Comparison of ENCODE assay signal across 8 cellular contexts in genomic region chr6:32947552-32948465, GRCh38. TPM values are rescaled to one million over a fixed set of nuclear protein-coding genes. Genes with fewer than 3 reads are reported as not detected.
DNase-seq lines count a peak whose midpoint lies in the region; ATAC-seq and TF ChIP-seq lines count a peak whose summit lies in the region.

No MANE protein-coding gene starts in this region.

- peak; percentile 42 for TF ChIP-seq CTCF in fibroblast of villous mesenchyme (IDR thresholded peaks at IDR 0.05; ENCODE audit: insufficient read depth, low read depth, low read length)

- H3K4me3 ChIP-seq in fibroblast of villous mesenchyme (ENCODE audit: low read depth, low read length) = no peak overlapping the region

- DNase-seq in SHP77 (lab: John Stamatoyannopoulos, UW) (peak; percentile 25 to 36), SHP77 treated with DMSO at 0.1 percent for 48 hours (lab: John Stamatoyannopoulos, UW) (no peak), LHCN-M2 (ENCODE audit: low read depth) (peak; percentile 31), fibroblast of villous mesenchyme (ENCODE audit: low read depth) (peak; percentile 36)
- peak; percentile 19 for DNase-seq in activated CD4-positive, alpha-beta T cell treated with anti-CD3 and anti-CD28 coated beads for 1 hour
- peak in 4 of 6 experiments; percentile 19 to 44 (median 26) for DNase-seq in stimulated activated naive CD4-positive, alpha-beta T cell (lab: John Stamatoyannopoulos, UW)

- ATAC-seq in GM18909 (IDR thresholded peaks at IDR 0.05; ENCODE audit: poor library complexity, unreplicated experiment) (no peak), GM21786 (IDR thresholded peaks at IDR 0.05; ENCODE audit: unreplicated experiment) (no peak)

RNA-seq across cellular contexts. Expression of gene HLA-DMA, which starts 5.1 kb away (rescaled TPM):
- total RNA-seq in LHCN-M2 (2014; rRNA removed) (1.9 and 4.0 TPM in 2 replicates), fibroblast of villous mesenchyme (1.9 and 3.5 TPM in 2 replicates)
- polyA plus RNA-seq in LHCN-M2 (2012) = 3.3 TPM

RNA-seq across cellular contexts. Expression of gene HLA-DMB, which starts 7.0 kb away (rescaled TPM):
- total RNA-seq in LHCN-M2 (2014; rRNA removed) = 0.38 TPM in 1 of 2 replicates, not detected in the other
- 0.10 TPM for polyA plus RNA-seq in LHCN-M2 (2012)
- total RNA-seq in fibroblast of villous mesenchyme = 1.7 TPM in 1 of 2 replicates, not detected in the other

RNA-seq across cellular contexts. Expression of gene BRD2, which starts 20.6 kb away (rescaled TPM):
- total RNA-seq in LHCN-M2 (2014; rRNA removed) (113 and 125 TPM in 2 replicates), fibroblast of villous mesenchyme (126 and 146 TPM in 2 replicates)
- polyA plus RNA-seq in LHCN-M2 (2012) = 95.0 TPM
